Comparison of ENCODE assay signal across 8 cellular contexts in the genomic region with DNA sequence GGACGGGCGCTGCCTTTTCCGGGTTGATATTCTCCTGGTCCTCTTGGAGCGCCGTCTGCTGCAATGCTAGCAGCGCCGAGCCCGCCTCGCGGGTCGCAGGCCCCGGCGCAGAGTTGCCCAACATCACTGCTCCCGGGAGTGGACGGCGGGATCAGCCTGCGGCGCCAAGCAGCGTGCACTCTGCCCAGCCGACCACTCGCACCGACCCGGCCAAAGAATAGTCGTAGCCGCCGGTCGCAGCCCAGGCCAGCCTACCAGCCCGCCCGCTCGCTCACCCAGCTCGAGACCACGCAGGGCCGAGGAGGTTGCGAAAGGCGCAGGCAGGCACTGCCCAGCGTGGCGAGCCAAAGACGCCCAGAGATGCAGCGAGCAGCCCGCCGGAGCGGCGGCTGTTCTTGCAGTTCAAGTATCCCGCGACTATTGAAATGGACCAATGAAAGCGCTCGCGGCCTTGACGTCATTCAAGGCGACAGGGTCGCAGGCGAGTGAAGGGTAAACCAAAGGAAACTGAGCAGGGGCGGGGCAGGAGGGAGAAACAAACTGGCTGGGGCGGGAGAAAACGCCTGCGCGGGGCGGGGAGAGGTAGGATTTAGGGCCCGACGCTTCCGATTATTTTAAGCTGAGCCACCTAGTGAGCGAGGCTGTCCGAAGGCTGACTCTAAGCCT. TPM values are rescaled to one million over a fixed set of nuclear protein-coding genes. Genes with fewer than 3 reads are reported as not detected.
DNase-seq lines count a peak whose midpoint lies in the region; TF ChIP-seq lines count a peak whose summit lies in the region.

A gene (minus strand): TSS at position 379 of the 666 bp plus-strand sequence. CDS start 255 bp downstream, at position 124.

- H3K27me3 Mint-ChIP-seq in HFFc6 (ENCODE audit: insufficient read depth), result peaks cover 4% of the 10 kb centered on the region; the same call in 1 of the 2 replicates
- peaks cover 3% of the 10 kb centered on the region for H3K27me3 Mint-ChIP-seq in activated naive CD4-positive, alpha-beta T cell treated with anti-CD3 and anti-CD28 coated beads, Interleukin-2, amount 10 ng/mL, durations not matched to agents 7 days and 5 days

- H3K36me3 ChIP-seq in SK-N-MC (ENCODE audit: insufficient read depth, low read length), result peaks cover 39% of the 10 kb centered on the region
- H3K36me3 ChIP-seq in suprapubic skin, result peaks cover 10% of the 10 kb centered on the region

- H3K27me3 ChIP-seq in suprapubic skin, result no peaks in the 10 kb centered on the region

- TF ChIP-seq EP300 in suprapubic skin (IDR thresholded peaks at IDR 0.05), result no peak

- peak within 1 kb of the TSS; percentile 87 for H3K9ac ChIP-seq in SK-N-MC (ENCODE audit: insufficient read length)

- peak within 1 kb of the TSS; percentile 98 for H3K4me3 ChIP-seq in NB4 (ENCODE audit: low read depth, low read length)
- H3K4me3 ChIP-seq in SK-N-MC, result peak within 1 kb of the TSS; percentile 89
- peak within 1 kb of the TSS; percentile 89 for H3K4me3 ChIP-seq in suprapubic skin

- H3K4me1 Mint-ChIP-seq in HFFc6 (ENCODE audit: low read depth), result peaks cover 63% of the 10 kb centered on the region
- H3K4me1 Mint-ChIP-seq in activated naive CD4-positive, alpha-beta T cell treated with anti-CD3 and anti-CD28 coated beads, Interleukin-2, amount 10 ng/mL, durations not matched to agents 7 days and 5 days, result peaks cover 45% of the 10 kb centered on the region

- TF ChIP-seq POLR2A in NB4 (IDR thresholded peaks at IDR 0.05; ENCODE audit: extremely low read depth, insufficient read length) (peak; percentile 66), suprapubic skin (IDR thresholded peaks at IDR 0.05) (peak in 1 of 2 donors; percentile 33)

- under 1% methylated on average over 37 of the region's 63 CpGs for WGBS in suprapubic skin

- H3K9me3 ChIP-seq in SK-N-MC (ENCODE audit: low read depth, low read length) (no peaks in the 10 kb centered on the region), suprapubic skin (no peaks in the 10 kb centered on the region)

- CTCF ChIA-PET in activated naive CD4-positive, alpha-beta T cell treated with anti-CD3 and anti-CD28 coated beads, Interleukin-2, amount 10 ng/mL, durations not matched to agents 7 days and 5 days (lab: Charles Lee), result interaction anchor here (1.2 to 1.8 kb wide), 3 partner anchors 22 to 46 kb away, joined by 3 to 5 read pairs (median 5); a partner anchor contains a TSS

- H3K27ac Mint-ChIP-seq in HFFc6, result peak within 1 kb of the TSS; percentile 79
- H3K27ac Mint-ChIP-seq in activated naive CD4-positive, alpha-beta T cell treated with anti-CD3 and anti-CD28 coated beads, Interleukin-2, amount 10 ng/mL, durations not matched to agents 7 days and 5 days, result peak within 1 kb of the TSS; percentile 96

- no peaks in the 10 kb centered on the region for H3K9me3 Mint-ChIP-seq in HFFc6
- H3K9me3 Mint-ChIP-seq in activated naive CD4-positive, alpha-beta T cell treated with anti-CD3 and anti-CD28 coated beads, Interleukin-2, amount 10 ng/mL, durations not matched to agents 7 days and 5 days, result no peaks in the 10 kb centered on the region

- H3K27ac ChIP-seq in SK-N-MC (peak within 1 kb of the TSS; percentile 63), suprapubic skin (peak within 1 kb of the TSS; percentile 82)

- TF ChIP-seq CTCF in HFFc6 (IDR thresholded peaks at IDR 0.05) (no peak; the same call in 1 of the 2 replicates), NB4 (IDR thresholded peaks at IDR 0.05; ENCODE audit: low read depth, low read length) (no peak), suprapubic skin (IDR thresholded peaks at IDR 0.05) (no peak)

- peaks cover 33% of the 10 kb centered on the region; the same call in 1 of the 2 replicates for H3K36me3 Mint-ChIP-seq in HFFc6 (ENCODE audit: low read depth)
- H3K36me3 Mint-ChIP-seq in activated naive CD4-positive, alpha-beta T cell treated with anti-CD3 and anti-CD28 coated beads, Interleukin-2, amount 10 ng/mL, durations not matched to agents 7 days and 5 days, result peaks cover 36% of the 10 kb centered on the region

- DNase-seq in GM04503 (ENCODE audit: low read depth) (peak; percentile 79), HFFc6 (peak; percentile 96), NB4 (ENCODE audit: low read depth) (peak; percentile 98), SK-N-MC (ENCODE audit: low read depth, low spot score) (peak; percentile 95), germinal center (ENCODE audit: low spot score) (peak; percentile 96), non-pigmented ciliary epithelial cell (ENCODE audit: low read depth) (peak; percentile 87), suprapubic skin (ENCODE audit: low spot score in 2 of 2) (peak; percentile 97 to 98)
- DNase-seq in activated naive CD4-positive, alpha-beta T cell treated with anti-CD3 and anti-CD28 coated beads, Interleukin-2, amount 10 ng/mL, durations not matched to agents 7 days and 5 days, result peak; percentile 98

- peaks cover 15% of the 10 kb centered on the region for H3K4me1 ChIP-seq in suprapubic skin

- peak within 1 kb of the TSS; percentile 98 for H3K4me3 Mint-ChIP-seq in HFFc6
- H3K4me3 Mint-ChIP-seq in activated naive CD4-positive, alpha-beta T cell treated with anti-CD3 and anti-CD28 coated beads, Interleukin-2, amount 10 ng/mL, durations not matched to agents 7 days and 5 days, result peak within 1 kb of the TSS; percentile 94

RNA-seq across cellular contexts. Expression of the gene that starts here (rescaled TPM):
- total RNA-seq in HFFc6 (2021; fragmentation: NEBNext Ultra II Directional; extraction: Animal tissue kit (Norgen Biotek cat#: 25700)), result 10 to 100 TPM; 30.0 to 77.0 (median 68.9) TPM
- 1 to 10 TPM; 4.8 to 8.8 (median 6.1) TPM for total RNA-seq in suprapubic skin

Comparison
In these comparisons a context has a peak if more than half of its experiments do, and no peak if none do; other contexts are left out.
1. Peak in every context shown above with its lines: DNase-seq, H3K4me3 ChIP-seq and H3K27ac ChIP-seq.